In the genomic region with DNA sequence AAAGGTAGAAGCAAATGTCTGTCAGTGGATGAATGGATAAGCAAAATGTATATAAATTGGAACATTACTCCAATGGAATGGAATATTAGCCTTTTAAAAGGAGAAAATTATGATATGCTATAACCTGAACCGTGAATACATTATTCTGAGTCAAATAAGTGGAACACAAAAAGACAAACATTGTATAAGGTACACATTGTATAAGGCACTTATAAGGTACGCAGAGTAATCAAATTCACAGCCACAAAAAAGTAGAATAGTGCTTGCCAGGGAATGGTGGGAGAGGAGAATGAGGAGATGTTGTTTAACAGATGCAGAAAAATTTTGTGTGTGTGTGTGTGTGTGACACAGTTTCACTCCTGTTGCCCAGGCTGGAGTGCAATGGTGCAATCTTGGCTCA, we compare ENCODE assay signal across 18 cellular contexts. TPM values are rescaled to one million over a fixed set of nuclear protein-coding genes. Genes with fewer than 3 reads are reported as not detected.
DNase-seq lines count a peak whose midpoint lies in the region; ATAC-seq and TF ChIP-seq lines count a peak whose summit lies in the region.
"Had no signal": no experiment of that assay in that cellular context is flagged by ENCODE, and none has a peak within 500 bp of the region (broad histone marks: within the 10 kb centered on the region; RNA-seq: fewer than 3 reads in every experiment).

No MANE protein-coding gene starts in this region.

- H3K23ac ChIP-seq in neuronal stem cell (ENCODE audit: low read depth, low read length, poor library complexity) = no peak overlapping the region

- H3K4me1 Mint-ChIP-seq in brain = peaks cover 45% of the 10 kb centered on the region

- H3K18ac ChIP-seq in neuronal stem cell (ENCODE audit: low read length) = no peak overlapping the region

- H3K9ac ChIP-seq in neuronal stem cell (ENCODE audit: low read depth, low read length, poor library complexity) = no peak overlapping the region
- H3K9ac ChIP-seq: BLaER1 treated with 17β-estradiol and CSF1 and Interleukin-3, amounts not matched to agents 10 nM and 100 nM had no signal

- WGBS in neuronal stem cell (ENCODE audit: extremely low coverage in 2 of 2, insufficient read length in 2 of 2, insufficient replicate concordance in 1 of 2), 2 donors = no CpG with 5 or more reads among the region's 2 CpGs
- 96 to 97% methylated on average over 2 of the region's 2 CpGs for whole genome bisulfite sequencing in heart right ventricle, 2 donors

- H3K79me1 ChIP-seq in neuronal stem cell (ENCODE audit: low read depth, low read length) = no peaks in the 10 kb centered on the region

- H2AK5ac ChIP-seq in neuronal stem cell (ENCODE audit: low read depth, low read length) = no peak overlapping the region

- DNase-seq in neuronal stem cell (ENCODE audit: low spot score) (no peak), upper lobe of right lung (no peak), heart right ventricle (no peak)
- DNase-seq: AML-193; Caco-2; Calu3; CD4-positive, alpha-beta T cell; CD8-positive, alpha-beta T cell; DMS79 treated with DMSO at 0.1 percent for 48 hours; GF-D8 had no signal

- H4K91ac ChIP-seq in neuronal stem cell (ENCODE audit: low read depth, low read length, poor library complexity) = no peak overlapping the region

- H3K9me3 ChIP-seq in HEK293 (ENCODE audit: control insufficient read depth, insufficient read depth, low read depth, low read length) = no peaks in the 10 kb centered on the region
- H3K9me3 ChIP-seq in neuronal stem cell (replicated peaks in 1 of 2; ENCODE audit: control insufficient read depth in 2 of 2, insufficient read depth in 1 of 2, low read depth in 1 of 2, low read length in 2 of 2) = no peaks in the 10 kb centered on the region
- no peaks in the 10 kb centered on the region for H3K9me3 ChIP-seq in upper lobe of right lung
- no peaks in the 10 kb centered on the region for H3K9me3 ChIP-seq in heart right ventricle
- H3K9me3 ChIP-seq: A549; BLaER1 treated with 17β-estradiol and CSF1 and Interleukin-3, amounts not matched to agents 10 nM and 100 nM; Caco-2 had no signal

- H3K4me3 ChIP-seq in HEK293 (ENCODE audit: low read depth, low read length) (no peak overlapping the region), neuronal stem cell (ENCODE audit: low read length in 2 of 2) (no peak overlapping the region), upper lobe of right lung (no peak overlapping the region), heart right ventricle (no peak overlapping the region)
- H3K4me3 ChIP-seq: A549; BLaER1 treated with 17β-estradiol and CSF1 and Interleukin-3, amounts not matched to agents 10 nM and 100 nM had no signal

- H3K4me2 ChIP-seq in neuronal stem cell (ENCODE audit: insufficient read depth, low read length, poor library complexity, severe bottlenecking) = no peak overlapping the region
- H3K4me2 ChIP-seq: A549; BLaER1 treated with 17β-estradiol and CSF1 and Interleukin-3, amounts not matched to agents 10 nM and 100 nM had no signal

- intact Hi-C loops in upper lobe of right lung (cut with DNase I) = no loop called here
- intact Hi-C loops in heart right ventricle (cut with DNase I) = loop anchor here in 2 of 10 donors (5.0 kb wide), 2 partner anchors 40 to 50 kb away; no protein-coding TSS in a partner anchor

- H3K4ac ChIP-seq in neuronal stem cell (ENCODE audit: low read length) = no peak overlapping the region

- POLR2A ChIA-PET in HEK293 (lab: Yijun Ruan, JAX) = no interaction called here

- no peaks in the 10 kb centered on the region for H3K36me3 ChIP-seq in HEK293 (ENCODE audit: control insufficient read depth in 2 of 2, insufficient read depth in 1 of 2, low read length in 2 of 2)
- no peaks in the 10 kb centered on the region for H3K36me3 ChIP-seq in neuronal stem cell (replicated peaks in 1 of 2; ENCODE audit: control insufficient read depth in 2 of 2, insufficient read depth in 2 of 2, low read length in 2 of 2)
- H3K36me3 ChIP-seq in upper lobe of right lung = no peaks in the 10 kb centered on the region
- H3K36me3 ChIP-seq in heart right ventricle = no peaks in the 10 kb centered on the region
- H3K36me3 ChIP-seq: BLaER1 treated with 17β-estradiol and CSF1 and Interleukin-3, amounts not matched to agents 10 nM and 100 nM had no signal

- H2BK5ac ChIP-seq in neuronal stem cell (ENCODE audit: low read length) = no peak overlapping the region

- H3K4me1 ChIP-seq in HEK293 (ENCODE audit: control insufficient read depth, insufficient read depth, low read length) (no peaks in the 10 kb centered on the region; the same call in 1 of the 2 replicates), neuronal stem cell (ENCODE audit: control insufficient read depth in 2 of 2, insufficient read depth in 1 of 2, low read depth in 1 of 2, low read length in 2 of 2) (peaks cover 0 to 13% of the 10 kb centered on the region in 2 donors), upper lobe of right lung (peaks cover 14% of the 10 kb centered on the region), heart right ventricle (peaks cover 0 to 22% (median 15%) of the 10 kb centered on the region in 9 donors)

- TF ChIP-seq CTCF in HEK293 (tag by site-specific recombination; IDR thresholded peaks at IDR 0.05) (no peak), brain (conservative IDR thresholded peaks at IDR 0.05) (no peak), upper lobe of right lung (IDR thresholded peaks at IDR 0.05) (no peak), heart right ventricle (IDR thresholded peaks at IDR 0.05) (no peak)

- peaks cover 9% of the 10 kb centered on the region for H3K27me3 Mint-ChIP-seq in brain
- H3K27me3 Mint-ChIP-seq: CD4-positive, alpha-beta T cell had no signal

- H2AFZ ChIP-seq in neuronal stem cell (ENCODE audit: low read length) = peak overlapping the region; percentile 54

- no peaks in the 10 kb centered on the region for H3K36me3 Mint-ChIP-seq in brain

- H3K27me3 ChIP-seq in neuronal stem cell (ENCODE audit: control insufficient read depth in 3 of 3, insufficient read depth in 3 of 3, low read depth in 1 of 3, low read length in 3 of 3) (no peaks in the 10 kb centered on the region), upper lobe of right lung (no peaks in the 10 kb centered on the region), heart right ventricle (no peaks in the 10 kb centered on the region)
- H3K27me3 ChIP-seq: BLaER1 treated with 17β-estradiol and CSF1 and Interleukin-3, amounts not matched to agents 10 nM and 100 nM had no signal

- H4K8ac ChIP-seq in neuronal stem cell (ENCODE audit: low read depth, low read length) = no peak overlapping the region

- H3K27ac Mint-ChIP-seq in brain = peak overlapping the region in 4 of 5 experiments; percentile 28 to 76 (median 37)
- H3K27ac Mint-ChIP-seq: B cell; CD4-positive, alpha-beta T cell; CD8-positive, alpha-beta T cell had no signal

- peaks cover 0 to 3% (median 0%) of the 10 kb centered on the region in 5 experiments for H3K9me3 Mint-ChIP-seq in brain
- H3K9me3 Mint-ChIP-seq: CD4-positive, alpha-beta T cell; CD8-positive, alpha-beta T cell had no signal

- H3K4me3 Mint-ChIP-seq in brain = peak overlapping the region in 1 of 5 experiments; percentile 39
- H3K4me3 Mint-ChIP-seq: B cell; CD4-positive, alpha-beta T cell; CD8-positive, alpha-beta T cell had no signal

- CTCF ChIA-PET in HEK293 (lab: Yijun Ruan, JAX) = interaction anchor here (1.2 kb wide), 1 partner anchor 50 kb away, joined by 3 read pairs; no protein-coding TSS in a partner anchor

- ATAC-seq in GM19452 (IDR thresholded peaks at IDR 0.05; ENCODE audit: unreplicated experiment) (no peak), upper lobe of right lung (no peak), heart right ventricle (no peak)
- ATAC-seq: A549; CD8-positive, alpha-beta T cell had no signal

- no peak overlapping the region for H2BK12ac ChIP-seq in neuronal stem cell (ENCODE audit: low read length)

- H2BK15ac ChIP-seq in neuronal stem cell (ENCODE audit: low read length) = no peak overlapping the region

- H3K27ac ChIP-seq in HEK293 (ENCODE audit: extremely low read depth, low read depth, low read length) (no peak overlapping the region), neuronal stem cell (replicated peaks; ENCODE audit: low read length) (no peak overlapping the region), upper lobe of right lung (no peak overlapping the region), heart right ventricle (no peak overlapping the region)
- H3K27ac ChIP-seq: 22Rv1; A549; BLaER1 treated with 17β-estradiol and CSF1 and Interleukin-3, amounts not matched to agents 10 nM and 100 nM; C4-2B had no signal

- no peak overlapping the region for H2BK120ac ChIP-seq in neuronal stem cell (ENCODE audit: low read depth, low read length)

- H3K14ac ChIP-seq in neuronal stem cell (ENCODE audit: low read length) = no peak overlapping the region

TF ChIP-seq in HEK293, 187 proteins besides CTCF, POLR2A, EP300 and RAD21:
- TF ChIP-seq, protein P1, sequence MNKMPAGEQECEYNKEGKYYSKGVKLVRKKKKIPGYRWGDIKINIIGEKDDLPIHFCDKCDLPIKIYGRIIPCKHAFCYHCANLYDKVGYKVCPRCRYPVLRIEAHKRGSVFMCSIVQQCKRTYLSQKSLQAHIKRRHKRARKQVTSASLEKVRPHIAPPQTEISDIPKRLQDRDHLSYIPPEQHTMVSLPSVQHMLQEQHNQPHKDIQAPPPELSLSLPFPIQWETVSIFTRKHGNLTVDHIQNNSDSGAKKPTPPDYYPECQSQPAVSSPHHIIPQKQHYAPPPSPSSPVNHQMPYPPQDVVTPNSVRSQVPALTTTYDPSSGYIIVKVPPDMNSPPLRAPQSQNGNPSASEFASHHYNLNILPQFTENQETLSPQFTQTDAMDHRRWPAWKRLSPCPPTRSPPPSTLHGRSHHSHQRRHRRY (tag by site-specific recombination; IDR thresholded peaks at IDR 0.05) = no peak
- TF ChIP-seq ZNF596 (tag by site-specific recombination; IDR thresholded peaks at IDR 0.05) = no peak
- peak; percentile 92 for TF ChIP-seq ZNF239 (tag by site-specific recombination; IDR thresholded peaks at IDR 0.05)
- TF ChIP-seq, protein P2, sequence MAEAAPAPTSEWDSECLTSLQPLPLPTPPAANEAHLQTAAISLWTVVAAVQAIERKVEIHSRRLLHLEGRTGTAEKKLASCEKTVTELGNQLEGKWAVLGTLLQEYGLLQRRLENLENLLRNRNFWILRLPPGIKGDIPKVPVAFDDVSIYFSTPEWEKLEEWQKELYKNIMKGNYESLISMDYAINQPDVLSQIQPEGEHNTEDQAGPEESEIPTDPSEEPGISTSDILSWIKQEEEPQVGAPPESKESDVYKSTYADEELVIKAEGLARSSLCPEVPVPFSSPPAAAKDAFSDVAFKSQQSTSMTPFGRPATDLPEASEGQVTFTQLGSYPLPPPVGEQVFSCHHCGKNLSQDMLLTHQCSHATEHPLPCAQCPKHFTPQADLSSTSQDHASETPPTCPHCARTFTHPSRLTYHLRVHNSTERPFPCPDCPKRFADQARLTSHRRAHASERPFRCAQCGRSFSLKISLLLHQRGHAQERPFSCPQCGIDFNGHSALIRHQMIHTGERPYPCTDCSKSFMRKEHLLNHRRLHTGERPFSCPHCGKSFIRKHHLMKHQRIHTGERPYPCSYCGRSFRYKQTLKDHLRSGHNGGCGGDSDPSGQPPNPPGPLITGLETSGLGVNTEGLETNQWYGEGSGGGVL (tag by site-specific recombination; IDR thresholded peaks at IDR 0.05) = no peak

RNA-seq across cellular contexts. Expression of a gene that starts 5.4 kb away (rescaled TPM):
- polyA plus RNA-seq in brain (ENCODE audit: insufficient read depth, low read depth, low replicate concordance) (27.5 TPM), heart right ventricle (10 to 100 TPM; 13.3 to 15.9 TPM)
- 19.3 TPM for polyA plus RNA-seq in neuronal stem cell (2013, experiment 1 of 2)
- 18.0 TPM for polyA plus RNA-seq in neuronal stem cell (2013, experiment 2 of 2)
- total RNA-seq in upper lobe of right lung (44.7 TPM), heart right ventricle (10 to 100 TPM; 22.0 to 34.1 (median 24.9) TPM)
